ENCODE assay signal across 28 cellular contexts in the genomic region with DNA sequence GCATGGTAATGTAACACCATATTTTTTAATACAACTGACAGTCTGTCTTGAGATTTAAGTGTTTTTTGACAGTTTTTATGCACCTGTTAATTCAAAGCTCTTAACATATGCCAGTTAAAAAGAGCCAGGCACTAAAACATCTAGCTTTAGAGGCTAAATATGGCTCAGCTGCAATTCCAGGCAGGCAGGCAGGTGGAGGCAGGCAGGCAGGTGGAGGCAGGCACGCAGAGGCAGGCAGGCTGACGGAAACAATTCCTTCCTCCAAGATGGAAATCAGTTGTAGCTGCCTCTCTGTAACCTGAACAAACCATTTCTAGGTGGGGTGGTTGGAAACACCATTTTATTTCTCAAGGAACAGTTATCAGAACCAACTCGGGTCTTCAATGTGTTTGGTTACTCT. TPM values are rescaled to one million over a fixed set of nuclear protein-coding genes. Genes with fewer than 3 reads are reported as not detected.
A peak's percentile ranks its signal among the peaks of the same experiment; 100 is the strongest.
DNase-seq lines count a peak whose midpoint lies in the region; ATAC-seq, FAIRE-seq and TF ChIP-seq lines count a peak whose summit lies in the region.
"Had no signal": no experiment of that assay in that cellular context is flagged by ENCODE, and none has a peak within 500 bp of the region (broad histone marks: within the 10 kb centered on the region; RNA-seq: fewer than 3 reads in every experiment).

No MANE protein-coding gene starts in this region.

- H3K4me3 Mint-ChIP-seq in MCF 10A (ENCODE audit: unreplicated experiment) (no peak overlapping the region), WTC11 (no peak overlapping the region)
- H3K4me3 Mint-ChIP-seq: CD14-positive monocyte; CD8-positive, alpha-beta memory T cell; T-helper 2 cell treated with Interferon-gamma antibody and Interleukin-4, amounts not matched to agents 5 μg/mL and 100 μg/mL, for 36 hours had no signal

- no peak overlapping the region for H3K9ac ChIP-seq in mammary epithelial cell (ENCODE audit: insufficient read depth, low read length)
- H3K9ac ChIP-seq in keratinocyte (ENCODE audit: control insufficient read depth, extremely low read depth, insufficient read depth, low read length): no peak overlapping the region
- H3K9ac ChIP-seq in PC-3 (ENCODE audit: low read length): no peak overlapping the region

- H2AFZ ChIP-seq in mammary epithelial cell (ENCODE audit: low read depth, low read length) (peak overlapping the region; percentile 28), keratinocyte (ENCODE audit: control insufficient read depth, low read length) (no peak overlapping the region), PC-3 (ENCODE audit: low read length) (no peak overlapping the region)

- no peaks in the 10 kb centered on the region for H3K9me3 Mint-ChIP-seq in MCF 10A (ENCODE audit: unreplicated experiment)
- H3K9me3 Mint-ChIP-seq in WTC11: no peaks in the 10 kb centered on the region
- H3K9me3 Mint-ChIP-seq: CD8-positive, alpha-beta memory T cell; T-helper 2 cell treated with Interferon-gamma antibody and Interleukin-4, amounts not matched to agents 5 μg/mL and 100 μg/mL, for 36 hours had no signal

- H3K36me3 Mint-ChIP-seq in MCF 10A (ENCODE audit: insufficient read depth, unreplicated experiment): no peaks in the 10 kb centered on the region
- no peaks in the 10 kb centered on the region for H3K36me3 Mint-ChIP-seq in WTC11
- H3K36me3 Mint-ChIP-seq: CD14-positive monocyte; CD8-positive, alpha-beta memory T cell had no signal

- H3K9me1 ChIP-seq in keratinocyte (ENCODE audit: control insufficient read depth, extremely low read depth, insufficient read depth, low read length): no peaks in the 10 kb centered on the region

- H3K79me2 ChIP-seq in mammary epithelial cell (ENCODE audit: insufficient read depth, low read length) (no peaks in the 10 kb centered on the region), keratinocyte (ENCODE audit: control insufficient read depth, insufficient read depth, low read length) (no peaks in the 10 kb centered on the region), PC-3 (ENCODE audit: low read length) (no peaks in the 10 kb centered on the region)

- CTCF ChIA-PET in mammary epithelial cell (lab: Charles Lee; ENCODE audit: low non-redundant PET): no interaction called here
- CTCF ChIA-PET in MCF 10A (lab: Yijun Ruan, JAX): interaction anchor here (0.6 to 1.0 kb wide), 7 partner anchors 13 to 1039 kb away, joined by 3 to 4 read pairs (median 3); no protein-coding TSS in a partner anchor
- CTCF ChIA-PET in WTC11 (lab: Charles Lee): interaction anchor here (1.1 kb wide), 2 partner anchors 9 to 82 kb away, joined by 3 read pairs; no protein-coding TSS in a partner anchor
- CTCF ChIA-PET in PC-3 (lab: Charles Lee): no interaction called here

- dilution Hi-C loops in mammary epithelial cell (cut with HindIII; ENCODE audit: low sequenced_read_pairs): no loop called here
- dilution Hi-C loops in keratinocyte (cut with MboI; ENCODE audit: extremely low pct_ligation_motif_present, low sequenced_read_pairs): no loop called here

- intact Hi-C loops in mammary epithelial cell (cut with micrococcal nuclease) (no loop called here), MCF 10A (cut with micrococcal nuclease) (loop anchor here (10.0 kb wide), 1 partner anchor 192 kb away; no protein-coding TSS in a partner anchor), PC-3 (cut with micrococcal nuclease) (no loop called here), Right ventricle myocardium superior (cut with DNase I) (no loop called here)

- POLR2A ChIA-PET in MCF 10A (lab: Yijun Ruan, JAX) (no interaction called here), WTC11 (lab: Charles Lee) (no interaction called here), PC-3 (lab: Charles Lee; ENCODE audit: unreplicated experiment) (no interaction called here)

- H3K27me3 Mint-ChIP-seq in MCF 10A (ENCODE audit: insufficient read depth, unreplicated experiment): no peaks in the 10 kb centered on the region
- peaks cover 98% of the 10 kb centered on the region for H3K27me3 Mint-ChIP-seq in WTC11 (ENCODE audit: low read depth)

- peak; percentile 23; the same call in 1 of the 2 replicates for ATAC-seq in WTC11
- no peak for ATAC-seq in HG02938 (IDR thresholded peaks at IDR 0.05; ENCODE audit: unreplicated experiment)
- ATAC-seq in PC-3: no peak; the same call in 1 of the 2 replicates
- no peak for ATAC-seq in Right ventricle myocardium superior (ENCODE audit: poor library complexity)
- ATAC-seq: HepG2, K562 had no signal

- peaks cover 3% of the 10 kb centered on the region for H3K4me1 ChIP-seq in mammary epithelial cell (ENCODE audit: insufficient read depth, low read length)
- H3K4me1 ChIP-seq in keratinocyte (ENCODE audit: control insufficient read depth, extremely low read depth, insufficient read depth, low read length): peaks cover 6% of the 10 kb centered on the region
- H3K4me1 ChIP-seq in PC-3 (ENCODE audit: insufficient read depth, low read length): no peaks in the 10 kb centered on the region
- H3K4me1 ChIP-seq: BE2C had no signal

- H4K20me1 ChIP-seq in mammary epithelial cell (ENCODE audit: insufficient read depth, low read length) (no peaks in the 10 kb centered on the region), keratinocyte (ENCODE audit: control insufficient read depth, extremely low read depth, insufficient read depth, low read length) (no peaks in the 10 kb centered on the region), PC-3 (ENCODE audit: low read length) (no peaks in the 10 kb centered on the region)

- BruUV-seq in mammary epithelial cell (replicated peaks; lab: Mats Ljungman, UMichigan): no TSS peak
- no TSS peak for BruUV-seq in MCF 10A (replicated peaks; lab: Mats Ljungman, UMichigan)
- no TSS peak for BruUV-seq in PC-3 (replicated peaks; lab: Mats Ljungman, UMichigan)

- H3F3A ChIP-seq in PC-3 (ENCODE audit: low read length, unreplicated experiment): no peaks in the 10 kb centered on the region

- H3K36me3 ChIP-seq in mammary epithelial cell (ENCODE audit: insufficient read depth, low read length): no peaks in the 10 kb centered on the region
- no peaks in the 10 kb centered on the region for H3K36me3 ChIP-seq in keratinocyte (ENCODE audit: control insufficient read depth in 2 of 2, extremely low read depth in 1 of 2, insufficient read depth in 2 of 2, low read length in 2 of 2)
- H3K36me3 ChIP-seq in PC-3 (ENCODE audit: low read depth, low read length): no peaks in the 10 kb centered on the region
- H3K36me3 ChIP-seq: BE2C had no signal

- H3K27ac Mint-ChIP-seq in MCF 10A (ENCODE audit: low read depth, unreplicated experiment): no peak overlapping the region
- H3K27ac Mint-ChIP-seq in WTC11: no peak overlapping the region
- H3K27ac Mint-ChIP-seq: CD14-positive monocyte; CD8-positive, alpha-beta memory T cell; T-helper 2 cell treated with Interferon-gamma antibody and Interleukin-4, amounts not matched to agents 5 μg/mL and 100 μg/mL, for 36 hours had no signal

- H3K9me3 ChIP-seq in mammary epithelial cell (replicated peaks; ENCODE audit: insufficient read depth, low read length): no peaks in the 10 kb centered on the region
- no peaks in the 10 kb centered on the region for H3K9me3 ChIP-seq in keratinocyte (ENCODE audit: control insufficient read depth, low read depth, low read length)
- H3K9me3 ChIP-seq in PC-3 (ENCODE audit: low read length): no peaks in the 10 kb centered on the region
- H3K9me3 ChIP-seq: BE2C had no signal

- H3K27ac ChIP-seq in mammary epithelial cell (ENCODE audit: insufficient read depth, low read depth, low read length) (no peak overlapping the region), keratinocyte (ENCODE audit: control insufficient read depth, insufficient read depth, low read length) (no peak overlapping the region), PC-3 (ENCODE audit: low read length) (no peak overlapping the region)

- no peaks in the 10 kb centered on the region for H3K27me3 ChIP-seq in mammary epithelial cell (ENCODE audit: insufficient read depth, low read length)
- H3K27me3 ChIP-seq in keratinocyte (ENCODE audit: control insufficient read depth, extremely low read depth, insufficient read depth, low read length): no peaks in the 10 kb centered on the region
- H3K27me3 ChIP-seq in PC-3 (ENCODE audit: low read length): peaks cover 58% of the 10 kb centered on the region

- DNase-seq in mammary epithelial cell: no peak
- DNase-seq in MCF 10A (ENCODE audit: unreplicated experiment): no peak
- peak; percentile 75 for DNase-seq in NCI-H2171 (lab: John Stamatoyannopoulos, UW)
- peak; percentile 21 for DNase-seq in WTC11 (ENCODE audit: low spot score)
- DNase-seq in keratinocyte (ENCODE audit: low read depth, low spot score): no peak
- no peak for DNase-seq in PC-3
- DNase-seq in Right ventricle myocardium superior: no peak
- DNase-seq: 8988T; ACHN; BE2C; CD8-positive, alpha-beta memory T cell; DMS 273 treated with DMSO at 0.1 percent for 48 hours; DMS79 treated with DMSO at 0.1 percent for 48 hours; GOT3; HCEC 1CT; Kasumi-1; MV-4-11; NCI-H1694; NCI-H2081 treated with DMSO at 0.1 percent for 48 hours; NCI-H2227 treated with DMSO at 0.1 percent for 48 hours; NK-92 treated with Interleukin-12 subunit alpha and Interleukin-12 subunit beta, amount 100 ng/mL, for 24 hours; RPMI8226; T-helper 1 cell had no signal

- in situ Hi-C loops in mammary epithelial cell (cut with MboI; ENCODE audit: low sequenced_read_pairs in 2 of 2): no loop called here

- H3K4me2 ChIP-seq in mammary epithelial cell (ENCODE audit: insufficient read depth, low read depth, low read length): no peak overlapping the region
- H3K4me2 ChIP-seq in keratinocyte (ENCODE audit: control insufficient read depth, extremely low read depth, insufficient read depth, low read depth, low read length): no peak overlapping the region
- H3K4me2 ChIP-seq in PC-3 (ENCODE audit: low read length): no peak overlapping the region

- FAIRE-seq in keratinocyte (lab: Jason Lieb, UNC): peak; percentile 56
- FAIRE-seq: HepG2, K562 had no signal

- no peaks in the 10 kb centered on the region for H3K4me1 Mint-ChIP-seq in MCF 10A (ENCODE audit: insufficient read depth, unreplicated experiment)
- H3K4me1 Mint-ChIP-seq in WTC11: peaks cover 44% of the 10 kb centered on the region

- TF ChIP-seq CTCF in mammary epithelial cell (conservative IDR thresholded peaks at IDR 0.05 in 1 of 2, IDR thresholded peaks at IDR 0.05 in 1 of 2; ENCODE audit: extremely low read depth in 1 of 2, insufficient read depth in 1 of 2, low read depth in 1 of 2, low read length in 2 of 2): peak in 1 of 2 donors; percentile 25
- TF ChIP-seq CTCF in MCF 10A (IDR thresholded peaks at IDR 0.05; ENCODE audit: unreplicated experiment): no peak
- TF ChIP-seq CTCF in WTC11 (IDR thresholded peaks at IDR 0.05): no peak
- TF ChIP-seq CTCF in keratinocyte (optimal IDR thresholded peaks at IDR 0.05 in 1 of 3, IDR thresholded peaks at IDR 0.05 in 1 of 3, conservative IDR thresholded peaks at IDR 0.05 in 1 of 3; ENCODE audit: extremely low read depth in 1 of 3, insufficient read depth in 2 of 3, low read length in 3 of 3): peak in 2 of 3 experiments; percentile 14 to 54
- no peak for TF ChIP-seq CTCF in PC-3 (conservative IDR thresholded peaks at IDR 0.05; ENCODE audit: low read depth, low read length)

- no peaks in the 10 kb centered on the region for H3K9me2 ChIP-seq in PC-3 (replicated peaks; ENCODE audit: low read length)

- H3K4me3 ChIP-seq in mammary epithelial cell (replicated peaks in 1 of 3; ENCODE audit: insufficient read depth in 1 of 3, low read depth in 2 of 3, low read length in 3 of 3) (no peak overlapping the region), keratinocyte (ENCODE audit: control insufficient read depth in 2 of 3, extremely low read depth in 1 of 3, insufficient read depth in 2 of 3, low read depth in 1 of 3, low read length in 3 of 3) (no peak overlapping the region), PC-3 (ENCODE audit: low read length) (no peak overlapping the region)
- H3K4me3 ChIP-seq: K562 had no signal

- 85% methylated on average over 1 of the region's 3 CpGs for WGBS in mammary epithelial cell (ENCODE audit: low coverage, missing lambda C conversion rate)

RNA-seq across cellular contexts. Expression of a gene that starts 51.2 kb away (rescaled TPM):
- total RNA-seq in mammary epithelial cell (1 to 10 TPM; 8.3 to 9.2 TPM), MCF 10A (2022) (14.0 and 15.1 TPM in 2 replicates), WTC11 (2021) (8.8 to 9.9 TPM (median 9.1 TPM) in 3 replicates), PC-3 (2014; rRNA removed) (22.1 and 23.2 TPM in 2 replicates), Right ventricle myocardium superior (6.6 TPM)
- polyA plus RNA-seq in mammary epithelial cell (4.1 TPM), keratinocyte (5.5 to 12.0 TPM (median 8.7 TPM) in 3 replicates)
- polyA minus RNA-seq in mammary epithelial cell (35.5 TPM), keratinocyte (0.26 to 4.1 TPM (median 3.8 TPM) in 3 replicates)
- polyA plus RNA-seq in keratinocyte (2011; ENCODE audit: low read depth): 6.2 TPM
- polyA plus RNA-seq in keratinocyte (2011; cell fraction: cytosol; rRNA removed): 2.7 and 4.9 TPM in 2 replicates
- polyA plus RNA-seq in keratinocyte (2011; cell fraction: nucleus; rRNA removed): 17.4 and 23.3 TPM in 2 replicates
- 4.0 and 4.3 TPM in 2 replicates for polyA plus RNA-seq in keratinocyte (2012; ENCODE audit: low replicate concordance)
- polyA minus RNA-seq in keratinocyte (2011; cell fraction: cytosol; rRNA and poly(A)+ RNA removed): 2.3 TPM
- 3.5 and 8.5 TPM in 2 replicates for polyA minus RNA-seq in keratinocyte (2011; cell fraction: nucleus; rRNA and poly(A)+ RNA removed)

Comparison
In these comparisons a context has a peak if more than half of its experiments do, and no peak if none do; other contexts are left out.
1. CTCF ChIA-PET loops: an anchor here in MCF 10A (0.6 to 1.0 kb wide) and WTC11 (1.1 kb wide); none called in mammary epithelial cell and PC-3.
2. DNase-seq: peak in NCI-H2171 (single experiment) and WTC11 (single experiment); none in mammary epithelial cell (single experiment), MCF 10A (single experiment), keratinocyte (single experiment), PC-3 (single experiment) and Right ventricle myocardium superior (single experiment).
3. CTCF ChIP-seq: peak in keratinocyte (2 of 3); none in MCF 10A (single experiment), WTC11 (single experiment) and PC-3 (single experiment).